ENCODE assay signal across 17 cellular contexts in the genomic region with DNA sequence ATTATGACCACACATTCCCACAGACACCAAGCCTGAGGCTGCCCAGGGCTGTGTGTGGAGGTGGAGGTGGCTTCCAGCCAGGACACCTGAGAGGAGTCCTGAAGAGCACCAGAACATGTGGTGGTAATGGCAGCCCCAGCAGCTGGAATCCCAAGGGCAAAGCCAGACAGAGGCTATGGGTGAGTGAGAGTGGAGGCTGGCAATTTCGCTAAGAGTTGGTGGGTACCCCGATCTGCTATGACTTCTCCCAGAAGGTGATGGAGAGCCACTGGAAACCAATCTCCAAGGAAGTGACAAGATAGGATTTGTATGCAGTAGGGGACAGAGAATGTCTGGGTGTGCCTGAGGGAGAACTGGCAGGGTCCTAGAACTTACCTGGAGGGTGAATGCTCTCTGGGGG.
A peak's percentile ranks its signal among the peaks of the same experiment; 100 is the strongest.
DNase-seq lines count a peak whose midpoint lies in the region; ATAC-seq, FAIRE-seq and TF ChIP-seq lines count a peak whose summit lies in the region.
"Had no signal": no experiment of that assay in that cellular context is flagged by ENCODE, and none has a peak within 500 bp of the region (broad histone marks: within the 10 kb centered on the region; RNA-seq: fewer than 3 reads in every experiment).

No MANE protein-coding gene starts in this region.

- CTCF ChIA-PET in K562 (lab: Yijun Ruan, JAX; ENCODE audit: low intra/inter-chr PET ratio) = no interaction called here

- H3K27ac Mint-ChIP-seq in stimulated activated naive CD8-positive, alpha-beta T cell treated with anti-CD3 and anti-CD28 coated beads, Interleukin-15, Interleukin-2, amounts not matched to agents 100 ng/mL and 50 ng/mL, for 24 hours = peak overlapping the region; percentile 15

- TF ChIP-seq CTCF in K562 (IDR thresholded peaks at IDR 0.05 in 2 of 3, conservative IDR thresholded peaks at IDR 0.05 in 1 of 3; ENCODE audit: insufficient read depth in 2 of 3, low read depth in 1 of 3, low read length in 3 of 3) (no peak), neutrophil (IDR thresholded peaks at IDR 0.05) (no peak)

- H3K4me1 Mint-ChIP-seq in stimulated activated naive CD8-positive, alpha-beta T cell treated with anti-CD3 and anti-CD28 coated beads, Interleukin-15, Interleukin-2, amounts not matched to agents 100 ng/mL and 50 ng/mL, for 24 hours (ENCODE audit: low read depth) = peaks cover 26% of the 10 kb centered on the region

- no peak for TF ChIP-seq POLR2A in K562 (conservative IDR thresholded peaks at IDR 0.05)

- no peaks in the 10 kb centered on the region for H3K27me3 ChIP-seq in K562 (ENCODE audit: control insufficient read depth in 2 of 2, insufficient read depth in 2 of 2, low read length in 2 of 2)
- H3K27me3 ChIP-seq in neutrophil = no peaks in the 10 kb centered on the region
- H3K27me3 ChIP-seq: BLaER1 had no signal

- TF ChIP-seq EP300 in K562 (IDR thresholded peaks at IDR 0.05; ENCODE audit: low read length) = no peak

- H3K4me3 ChIP-seq in K562 (no peak overlapping the region), neutrophil (ENCODE audit: low read depth in 1 of 2, low read length in 1 of 2) (no peak overlapping the region)
- H3K4me3 ChIP-seq: BLaER1 had no signal

- no peak for DNase-seq in stimulated activated naive CD8-positive, alpha-beta T cell treated with anti-CD3 and anti-CD28 coated beads, Interleukin-15, Interleukin-2, amounts not matched to agents 100 U/mL and 50 U/mL, for 24 hours
- DNase-seq in K562 (ENCODE audit: extremely low read depth in 1 of 4, low spot score in 3 of 4) (no peak), urothelium cell line (ENCODE audit: low spot score) (no peak), NOMO-1 treated with DMSO at 0.1 percent for 48 hours (lab: John Stamatoyannopoulos, UW; ENCODE audit: unreplicated experiment) (no peak), pons (ENCODE audit: low spot score) (no peak), NCI-H226 (no peak)
- DNase-seq: DMS 273 treated with DMSO at 0.1 percent for 48 hours, Kasumi-1, MM.1S, NCI-H1092 treated with DMSO at 0.1 percent for 48 hours, NCI-H2081 treated with DMSO at 0.1 percent for 48 hours, NCI-H524, SIG-M5 had no signal

- no peaks in the 10 kb centered on the region for H3K27me3 Mint-ChIP-seq in stimulated activated naive CD8-positive, alpha-beta T cell treated with anti-CD3 and anti-CD28 coated beads, Interleukin-15, Interleukin-2, amounts not matched to agents 100 ng/mL and 50 ng/mL, for 24 hours

- peak overlapping the region in 1 of 2 experiments; percentile 15; a peak in 1 of 4 replicates for H3K9ac ChIP-seq in K562 (ENCODE audit: insufficient read depth in 1 of 2, low read depth in 2 of 2, low read length in 2 of 2)
- H3K9ac ChIP-seq: BLaER1 had no signal

- intact Hi-C loops in K562 (cut with micrococcal nuclease) = no loop called here

- H3K9me1 ChIP-seq in K562 (ENCODE audit: control insufficient read depth, insufficient read depth, low read length) = peaks cover 3% of the 10 kb centered on the region

- peaks cover 54% of the 10 kb centered on the region for H3K36me3 Mint-ChIP-seq in stimulated activated naive CD8-positive, alpha-beta T cell treated with anti-CD3 and anti-CD28 coated beads, Interleukin-15, Interleukin-2, amounts not matched to agents 100 ng/mL and 50 ng/mL, for 24 hours (ENCODE audit: low read depth)

- no peak overlapping the region for H3K4me3 Mint-ChIP-seq in stimulated activated naive CD8-positive, alpha-beta T cell treated with anti-CD3 and anti-CD28 coated beads, Interleukin-15, Interleukin-2, amounts not matched to agents 100 ng/mL and 50 ng/mL, for 24 hours

- no peaks in the 10 kb centered on the region for H3K4me1 ChIP-seq in K562 (replicated peaks in 1 of 2; ENCODE audit: control insufficient read depth in 2 of 2, insufficient read depth in 2 of 2, low read length in 2 of 2)
- H3K4me1 ChIP-seq in neutrophil (ENCODE audit: control insufficient read depth in 1 of 2, insufficient read depth in 1 of 2, low read depth in 1 of 2, low read length in 1 of 2) = peaks cover 27 to 33% of the 10 kb centered on the region in 2 experiments

- WGBS in K562 (ENCODE audit: insufficient coverage, low coverage, missing lambda C conversion rate) = 97% methylated on average over 2 of the region's 2 CpGs

- POLR2A ChIA-PET in K562 (lab: Yijun Ruan, JAX) = interaction anchor here (0.6 to 1.9 kb wide), 8 partner anchors 8 to 1298 kb away, joined by 3 to 8 read pairs (median 3); a partner anchor contains a TSS

- H4K20me1 ChIP-seq in K562 (replicated peaks; ENCODE audit: control insufficient read depth, insufficient read depth, low read length) = 0 out of 2 replicates have a peak, but pooled peaks cover 17% of the 10 kb centered on the region

- ATAC-seq in stimulated activated naive CD8-positive, alpha-beta T cell treated with anti-CD3 and anti-CD28 coated beads, Interleukin-15, Interleukin-2, amounts not matched to agents 100 U/mL and 50 U/mL, for 24 hours = no peak
- ATAC-seq in K562 = no peak

- H3K27ac ChIP-seq in K562 (ENCODE audit: extremely low read depth, low read depth, low read length) (no peak overlapping the region), neutrophil (peak overlapping the region; percentile 77)
- H3K27ac ChIP-seq: BLaER1 had no signal

- no peaks in the 10 kb centered on the region for H3K79me2 ChIP-seq in K562 (ENCODE audit: control insufficient read depth, insufficient read depth, low read length)

- no TSS peak for BruUV-seq in K562 (replicated peaks; lab: Mats Ljungman, UMichigan)

- no peaks in the 10 kb centered on the region for H3K9me3 Mint-ChIP-seq in stimulated activated naive CD8-positive, alpha-beta T cell treated with anti-CD3 and anti-CD28 coated beads, Interleukin-15, Interleukin-2, amounts not matched to agents 100 ng/mL and 50 ng/mL, for 24 hours

- no peaks in the 10 kb centered on the region for H3K9me3 ChIP-seq in K562 (replicated peaks; ENCODE audit: control insufficient read depth, insufficient read depth, low read depth, low read length)
- no peaks in the 10 kb centered on the region for H3K9me3 ChIP-seq in neutrophil
- H3K9me3 ChIP-seq: BLaER1 had no signal

- FAIRE-seq in K562 (lab: Jason Lieb, UNC) = no peak
- FAIRE-seq in urothelium cell line (lab: Jason Lieb, UNC) = peak; percentile 9
- FAIRE-seq: H54 had no signal

- TF ChIP-seq RAD21 in K562 (CRISPR knock-in tag; conservative IDR thresholded peaks at IDR 0.05 in 1 of 2, IDR thresholded peaks at IDR 0.05 in 1 of 2) = no peak

- in situ Hi-C loops in K562 (cut with MboI) = no loop called here

- no peak overlapping the region for H2AFZ ChIP-seq in K562 (ENCODE audit: low read depth, low read length)

- no peak overlapping the region for H3K4me2 ChIP-seq in K562 (ENCODE audit: insufficient read depth, low read length)

- H3K36me3 ChIP-seq in K562 (ENCODE audit: control insufficient read depth, insufficient read depth, low read length) (peaks cover 98% of the 10 kb centered on the region), neutrophil (peaks cover 85% of the 10 kb centered on the region)

TF ChIP-seq in K562, 482 proteins besides CTCF, POLR2A, EP300 and RAD21 (continues in another document):
- TF ChIP-seq MYNN (IDR thresholded peaks at IDR 0.05) (no peak), MYNN (CRISPR knock-in tag; IDR thresholded peaks at IDR 0.05) (peak; percentile 41; the same call in 1 of the 2 replicates), RBM25 (IDR thresholded peaks at IDR 0.05; ENCODE audit: low read depth, low read length, severe bottlenecking) (no peak)
- TF ChIP-seq, protein P1, sequence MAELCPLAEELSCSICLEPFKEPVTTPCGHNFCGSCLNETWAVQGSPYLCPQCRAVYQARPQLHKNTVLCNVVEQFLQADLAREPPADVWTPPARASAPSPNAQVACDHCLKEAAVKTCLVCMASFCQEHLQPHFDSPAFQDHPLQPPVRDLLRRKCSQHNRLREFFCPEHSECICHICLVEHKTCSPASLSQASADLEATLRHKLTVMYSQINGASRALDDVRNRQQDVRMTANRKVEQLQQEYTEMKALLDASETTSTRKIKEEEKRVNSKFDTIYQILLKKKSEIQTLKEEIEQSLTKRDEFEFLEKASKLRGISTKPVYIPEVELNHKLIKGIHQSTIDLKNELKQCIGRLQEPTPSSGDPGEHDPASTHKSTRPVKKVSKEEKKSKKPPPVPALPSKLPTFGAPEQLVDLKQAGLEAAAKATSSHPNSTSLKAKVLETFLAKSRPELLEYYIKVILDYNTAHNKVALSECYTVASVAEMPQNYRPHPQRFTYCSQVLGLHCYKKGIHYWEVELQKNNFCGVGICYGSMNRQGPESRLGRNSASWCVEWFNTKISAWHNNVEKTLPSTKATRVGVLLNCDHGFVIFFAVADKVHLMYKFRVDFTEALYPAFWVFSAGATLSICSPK (IDR thresholded peaks at IDR 0.05; ENCODE audit: borderline replicate concordance) = no peak
